ENCODE assay signal across 25 cellular contexts in the genomic region with DNA sequence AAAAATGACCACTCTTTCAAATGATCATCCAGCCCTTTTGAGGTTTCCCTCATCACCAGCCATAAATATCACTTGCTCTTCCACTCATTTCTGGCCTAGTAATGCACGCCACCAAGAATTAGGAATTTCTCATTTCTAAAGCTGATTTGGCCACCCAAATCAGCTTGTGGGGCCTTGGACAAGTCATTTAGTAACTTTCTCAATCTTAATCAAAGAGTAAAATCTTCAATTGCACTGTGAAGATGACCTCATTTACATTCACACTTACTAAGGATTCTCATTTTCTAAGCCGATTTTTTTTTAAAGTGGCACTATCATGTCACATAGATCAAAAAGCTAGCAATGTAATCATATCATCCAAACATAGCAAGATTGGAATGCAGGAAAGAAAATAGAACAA.
A peak's percentile ranks its signal among the peaks of the same experiment; 100 is the strongest.
DNase-seq lines count a peak whose midpoint lies in the region; ATAC-seq, FAIRE-seq and TF ChIP-seq lines count a peak whose summit lies in the region.
"Had no signal": no experiment of that assay in that cellular context is flagged by ENCODE, and none has a peak within 500 bp of the region (broad histone marks: within the 10 kb centered on the region; RNA-seq: fewer than 3 reads in every experiment).

No MANE protein-coding gene starts in this region.

- no peak overlapping the region for H3K27ac Mint-ChIP-seq in activated CD4-positive, alpha-beta T cell treated with anti-CD3 and anti-CD28 coated beads for 36 hours
- H3K27ac Mint-ChIP-seq in CD14-positive monocyte, result no peak overlapping the region
- H3K27ac Mint-ChIP-seq: B cell; CD4-positive, alpha-beta memory T cell; CD4-positive, CD25-positive, alpha-beta regulatory T cell; CD8-positive, alpha-beta memory T cell had no signal

- H3K4me3 Mint-ChIP-seq in activated CD4-positive, alpha-beta T cell treated with anti-CD3 and anti-CD28 coated beads for 36 hours, result no peak overlapping the region
- H3K4me3 Mint-ChIP-seq in CD14-positive monocyte, result no peak overlapping the region
- H3K4me3 Mint-ChIP-seq: B cell; CD4-positive, alpha-beta memory T cell; CD4-positive, CD25-positive, alpha-beta regulatory T cell; CD8-positive, alpha-beta memory T cell had no signal

- 0% methylated on average over 2 of the region's 2 CpGs for WGBS in GM12878 (ENCODE audit: insufficient coverage, insufficient replicate concordance, low lambda C conversion rate, missing lambda C conversion rate)

- peak; percentile 39 for ATAC-seq in activated CD4-positive, alpha-beta T cell treated with anti-CD3 and anti-CD28 coated beads for 36 hours
- ATAC-seq in GM12878 (no peak; the same call in 2 of the 3 replicates), HG03354 (IDR thresholded peaks at IDR 0.05; ENCODE audit: poor library complexity, severe bottlenecking, unreplicated experiment) (no peak)
- ATAC-seq: A549 had no signal

- SMC1A ChIA-PET in GM12878 (lab: Charles Lee; ENCODE audit: uncharacterized antibody, unreplicated experiment), result interaction anchor here (0.8 to 1.2 kb wide), 4 partner anchors 12 to 1024 kb away, joined by 3 to 4 read pairs (median 4); no protein-coding TSS in a partner anchor

- no peak overlapping the region for H3K27ac ChIP-seq in GM12878 (ENCODE audit: control insufficient read depth, insufficient read depth)
- H3K27ac ChIP-seq: 22Rv1; A549; BLaER1 treated with 17β-estradiol and CSF1 and Interleukin-3, amounts not matched to agents 10 nM and 100 nM; C4-2B had no signal

- TF ChIP-seq RAD21 in GM12878 (IDR thresholded peaks at IDR 0.05; ENCODE audit: insufficient read depth, low read depth, low read length), result no peak

- H3K4me3 ChIP-seq in GM12865 (ENCODE audit: low read depth, low read length), result no peak overlapping the region
- no peak overlapping the region for H3K4me3 ChIP-seq in GM12878
- H3K4me3 ChIP-seq: A549; BLaER1 treated with 17β-estradiol and CSF1 and Interleukin-3, amounts not matched to agents 10 nM and 100 nM had no signal

- H3K79me2 ChIP-seq in GM12878 (ENCODE audit: control insufficient read depth, insufficient read depth, low read length), result no peaks in the 10 kb centered on the region

- peaks cover 8% of the 10 kb centered on the region for H3K4me1 Mint-ChIP-seq in activated CD4-positive, alpha-beta T cell treated with anti-CD3 and anti-CD28 coated beads for 36 hours
- H3K4me1 Mint-ChIP-seq in CD14-positive monocyte, result no peaks in the 10 kb centered on the region
- H3K4me1 Mint-ChIP-seq: B cell; CD4-positive, alpha-beta memory T cell; CD4-positive, CD25-positive, alpha-beta regulatory T cell; CD8-positive, alpha-beta memory T cell had no signal

- H3K36me3 ChIP-seq in GM12878 (ENCODE audit: control insufficient read depth in 2 of 2, insufficient read depth in 2 of 2, low read length in 1 of 2), result no peaks in the 10 kb centered on the region
- H3K36me3 ChIP-seq: BLaER1 treated with 17β-estradiol and CSF1 and Interleukin-3, amounts not matched to agents 10 nM and 100 nM had no signal

- H3K27me3 Mint-ChIP-seq in activated CD4-positive, alpha-beta T cell treated with anti-CD3 and anti-CD28 coated beads for 36 hours, result peaks cover 1% of the 10 kb centered on the region
- peaks cover 0 to 2% (median 0%) of the 10 kb centered on the region in 3 donors for H3K27me3 Mint-ChIP-seq in CD14-positive monocyte (ENCODE audit: low read depth in 3 of 3)
- H3K27me3 Mint-ChIP-seq: B cell; CD4-positive, alpha-beta memory T cell; CD4-positive, CD25-positive, alpha-beta regulatory T cell; CD8-positive, alpha-beta memory T cell had no signal

- POLR2A ChIA-PET in activated CD4-positive, alpha-beta T cell treated with anti-CD3 and anti-CD28 coated beads for 36 hours (lab: Charles Lee), result no interaction called here
- POLR2A ChIA-PET in GM12878 (lab: Charles Lee), result no interaction called here

- TF ChIP-seq CTCF in GM12865 (IDR thresholded peaks at IDR 0.05; ENCODE audit: insufficient read depth, low read depth, low read length, missing control alignments), result no peak
- no peak for TF ChIP-seq CTCF in GM12878 (IDR thresholded peaks at IDR 0.05 in 2 of 3, conservative IDR thresholded peaks at IDR 0.05 in 1 of 3; ENCODE audit: control insufficient read depth in 2 of 3, extremely low read depth in 1 of 3, insufficient read depth in 1 of 3, low read depth in 3 of 3, low read length in 3 of 3)
- TF ChIP-seq CTCF in CD14-positive monocyte (IDR thresholded peaks at IDR 0.05), result no peak

- in situ Hi-C loops in GM12878 (cut with MboI), result no loop called here

- H3K27me3 ChIP-seq in GM12878 (replicated peaks in 1 of 2; ENCODE audit: control insufficient read depth in 2 of 2, insufficient read depth in 2 of 2, low read length in 1 of 2), result no peaks in the 10 kb centered on the region
- H3K27me3 ChIP-seq: BLaER1 treated with 17β-estradiol and CSF1 and Interleukin-3, amounts not matched to agents 10 nM and 100 nM had no signal

- no peak overlapping the region for H3K9ac ChIP-seq in GM12878 (ENCODE audit: control insufficient read depth, insufficient read depth, low read length)
- H3K9ac ChIP-seq: BLaER1 treated with 17β-estradiol and CSF1 and Interleukin-3, amounts not matched to agents 10 nM and 100 nM had no signal

- CTCF ChIA-PET in activated CD4-positive, alpha-beta T cell treated with anti-CD3 and anti-CD28 coated beads for 36 hours (lab: Charles Lee), result interaction anchor here (0.8 kb wide), 1 partner anchor 21 kb away, joined by 3 read pairs; no protein-coding TSS in a partner anchor
- CTCF ChIA-PET in GM12878 (lab: Yijun Ruan, JAX), result no interaction called here

- H3K4me1 ChIP-seq in GM12878 (ENCODE audit: control insufficient read depth, insufficient read depth, low read length), result no peaks in the 10 kb centered on the region
- H3K4me1 ChIP-seq: A549; BLaER1 treated with 17β-estradiol and CSF1 and Interleukin-3, amounts not matched to agents 10 nM and 100 nM had no signal

- intact Hi-C loops in activated CD4-positive, alpha-beta T cell treated with anti-CD3 and anti-CD28 coated beads for 36 hours (cut with DNase I, micrococcal nuclease), result no loop called here
- intact Hi-C loops in GM12878 (cut with micrococcal nuclease; ENCODE audit: unreplicated experiment), result no loop called here
- intact Hi-C loops in CD14-positive monocyte (cut with micrococcal nuclease), result no loop called here

- no TSS peak for BruUV-seq in GM12878 (replicated peaks; lab: Mats Ljungman, UMichigan)

- H3K36me3 Mint-ChIP-seq in activated CD4-positive, alpha-beta T cell treated with anti-CD3 and anti-CD28 coated beads for 36 hours (ENCODE audit: low read depth), result no peaks in the 10 kb centered on the region
- H3K36me3 Mint-ChIP-seq in CD14-positive monocyte, result no peaks in the 10 kb centered on the region
- H3K36me3 Mint-ChIP-seq: CD4-positive, alpha-beta memory T cell; CD4-positive, CD25-positive, alpha-beta regulatory T cell; CD8-positive, alpha-beta memory T cell had no signal

- H3K9me3 ChIP-seq in GM12878 (replicated peaks; ENCODE audit: control insufficient read depth, insufficient read depth, low read length), result no peaks in the 10 kb centered on the region
- H3K9me3 ChIP-seq: A549 had no signal

- no peak overlapping the region for H3K4me2 ChIP-seq in GM12878 (ENCODE audit: control insufficient read depth, insufficient read depth)
- H3K4me2 ChIP-seq: A549; BLaER1 treated with 17β-estradiol and CSF1 and Interleukin-3, amounts not matched to agents 10 nM and 100 nM had no signal

- no peaks in the 10 kb centered on the region for H3K9me3 Mint-ChIP-seq in activated CD4-positive, alpha-beta T cell treated with anti-CD3 and anti-CD28 coated beads for 36 hours (ENCODE audit: low read depth)
- H3K9me3 Mint-ChIP-seq in CD14-positive monocyte, result peaks cover 0 to 5% (median under 1%) of the 10 kb centered on the region in 7 donors
- H3K9me3 Mint-ChIP-seq: CD4-positive, alpha-beta memory T cell had no signal

- RAD21 ChIA-PET in GM12878 (lab: Charles Lee; ENCODE audit: unreplicated experiment), result no interaction called here

- TF ChIP-seq POLR2A in GM12878 (IDR thresholded peaks at IDR 0.05; ENCODE audit: low read depth, low read length), result no peak

- no peaks in the 10 kb centered on the region for H4K20me1 ChIP-seq in GM12878 (ENCODE audit: control insufficient read depth, insufficient read depth)
- H4K20me1 ChIP-seq: BLaER1 treated with 17β-estradiol and CSF1 and Interleukin-3, amounts not matched to agents 10 nM and 100 nM had no signal

- no peak for DNase-seq in activated CD4-positive, alpha-beta T cell treated with anti-CD3 and anti-CD28 coated beads for 36 hours
- no peak for DNase-seq in activated CD4-positive, alpha-beta T cell treated with anti-CD3 and anti-CD28 coated beads for 48 hours
- peak; percentile 4 for DNase-seq in GM12865 (ENCODE audit: low read depth)
- no peak for DNase-seq in GM12878 (ENCODE audit: low read depth, low spot score)
- DNase-seq in CD14-positive monocyte (ENCODE audit: low spot score), result no peak
- DNase-seq: AML-193; CD4-positive, alpha-beta memory T cell; CD4-positive, CD25-positive, alpha-beta regulatory T cell; CD8-positive, alpha-beta memory T cell; COR-L47; DMS 273 treated with DMSO at 0.1 percent for 48 hours; DMS153; DMS53; DMS79; DND-41; EL; GDM1 had no signal

- FAIRE-seq in GM12878 (lab: Jason Lieb, UNC), result no peak
- FAIRE-seq: A549, GM12892, GM18507 had no signal

- H2AFZ ChIP-seq in GM12878 (ENCODE audit: control insufficient read depth, low read depth, low read length), result no peak overlapping the region

- no peak for TF ChIP-seq EP300 in GM12878 (IDR thresholded peaks at IDR 0.05; ENCODE audit: borderline replicate concordance in 1 of 2, control insufficient read depth in 1 of 2, low read depth in 2 of 2, low read length in 2 of 2)

TF ChIP-seq in GM12878, 131 proteins besides CTCF, POLR2A, EP300 and RAD21 (continues in another document):
- TF ChIP-seq, protein P1, sequence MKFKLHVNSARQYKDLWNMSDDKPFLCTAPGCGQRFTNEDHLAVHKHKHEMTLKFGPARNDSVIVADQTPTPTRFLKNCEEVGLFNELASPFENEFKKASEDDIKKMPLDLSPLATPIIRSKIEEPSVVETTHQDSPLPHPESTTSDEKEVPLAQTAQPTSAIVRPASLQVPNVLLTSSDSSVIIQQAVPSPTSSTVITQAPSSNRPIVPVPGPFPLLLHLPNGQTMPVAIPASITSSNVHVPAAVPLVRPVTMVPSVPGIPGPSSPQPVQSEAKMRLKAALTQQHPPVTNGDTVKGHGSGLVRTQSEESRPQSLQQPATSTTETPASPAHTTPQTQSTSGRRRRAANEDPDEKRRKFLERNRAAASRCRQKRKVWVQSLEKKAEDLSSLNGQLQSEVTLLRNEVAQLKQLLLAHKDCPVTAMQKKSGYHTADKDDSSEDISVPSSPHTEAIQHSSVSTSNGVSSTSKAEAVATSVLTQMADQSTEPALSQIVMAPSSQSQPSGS (IDR thresholded peaks at IDR 0.05; ENCODE audit: low read length), result 0 out of 2 replicates have a peak, but pooled peaks have one; percentile 28
- peak; percentile 67 for TF ChIP-seq JUNB (IDR thresholded peaks at IDR 0.05)
